ENCODE assay signal across 11 cellular contexts in the genomic region with DNA sequence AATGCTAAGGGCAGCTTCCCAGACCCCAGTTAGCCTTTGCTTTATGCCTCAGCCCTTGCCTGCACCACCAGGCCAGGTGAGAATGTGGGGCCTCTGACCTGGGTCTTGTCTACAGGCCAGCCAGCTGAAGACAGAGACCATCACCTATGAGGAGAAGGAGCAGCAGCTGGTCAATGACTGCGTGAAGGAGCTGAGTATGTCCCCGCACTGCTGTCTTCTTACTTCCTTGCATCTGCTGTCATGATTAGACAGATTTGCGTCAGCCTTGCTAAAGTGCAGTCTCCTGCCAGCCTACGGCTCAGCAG.
A peak's percentile ranks its signal among the peaks of the same experiment; 100 is the strongest.
DNase-seq lines count a peak whose midpoint lies in the region; ATAC-seq, FAIRE-seq and TF ChIP-seq lines count a peak whose summit lies in the region.
"Had no signal": no experiment of that assay in that cellular context is flagged by ENCODE, and none has a peak within 500 bp of the region (broad histone marks: within the 10 kb centered on the region; RNA-seq: fewer than 3 reads in every experiment).

No MANE protein-coding gene starts in this region.

- H3K27ac ChIP-seq in HepG2 (ENCODE audit: extremely low read length, insufficient read depth, low read length) (no peak overlapping the region), right lobe of liver (no peak overlapping the region)
- H3K27ac ChIP-seq: prostate gland had no signal

- TF ChIP-seq EP300 in HepG2 (IDR thresholded peaks at IDR 0.05; ENCODE audit: low read depth in 2 of 2, low read length in 2 of 2) (no peak), HepG2 (CRISPR knock-in tag; IDR thresholded peaks at IDR 0.05; ENCODE audit: borderline replicate concordance) (no peak)

- no TSS peak for BruUV-seq in HepG2 (replicated peaks; lab: Mats Ljungman, UMichigan)

- H3K4me1 ChIP-seq in HepG2 (ENCODE audit: insufficient read depth, low read length) (no peaks in the 10 kb centered on the region), right lobe of liver (peaks cover 0 to 15% (median 7%) of the 10 kb centered on the region in 4 donors)
- H3K4me1 ChIP-seq: prostate gland had no signal

- TF ChIP-seq RAD21 in HepG2 (CRISPR knock-in tag; IDR thresholded peaks at IDR 0.05): no peak

- H3K9me3 ChIP-seq in HepG2 (ENCODE audit: low read length) (no peaks in the 10 kb centered on the region), right lobe of liver (no peaks in the 10 kb centered on the region)
- H3K9me3 ChIP-seq: prostate gland had no signal

- peak; percentile 52 for ATAC-seq in HepG2
- no peak for ATAC-seq in right lobe of liver
- ATAC-seq in esophagus mucosa: peak; percentile 15
- ATAC-seq in HG03432 (IDR thresholded peaks at IDR 0.05; ENCODE audit: unreplicated experiment): no peak
- no peak for ATAC-seq in HG03097 (IDR thresholded peaks at IDR 0.05; ENCODE audit: low FRiP score, unreplicated experiment)

- CTCF ChIA-PET in HepG2 (lab: Yijun Ruan, JAX; ENCODE audit: low intra/inter-chr PET ratio, low total read pairs): interaction anchor here (1.7 to 4.6 kb wide), 2 partner anchors 74 to 297 kb away, joined by 8 to 104 read pairs; no protein-coding TSS in a partner anchor

- H3K36me3 ChIP-seq in HepG2 (replicated peaks in 1 of 2; ENCODE audit: control insufficient read depth in 1 of 2, insufficient read depth in 2 of 2, low read length in 2 of 2) (peaks cover 42 to 65% of the 10 kb centered on the region in 2 experiments), right lobe of liver (peaks cover 0 to 28% (median 3%) of the 10 kb centered on the region in 4 donors)

- H3K9ac ChIP-seq in HepG2 (ENCODE audit: insufficient read depth, low read depth, low read length): no peak overlapping the region

- H3K4me3 ChIP-seq in HepG2 (replicated peaks in 1 of 3; ENCODE audit: insufficient read depth in 1 of 3, low read depth in 2 of 3, low read length in 3 of 3): no peak overlapping the region
- H3K4me3 ChIP-seq in right lobe of liver: no peak overlapping the region
- H3K4me3 ChIP-seq: prostate gland had no signal

- TF ChIP-seq CTCF in HepG2 (CRISPR knock-in tag; IDR thresholded peaks at IDR 0.05): no peak
- no peak for TF ChIP-seq CTCF in right lobe of liver (IDR thresholded peaks at IDR 0.05)

- POLR2A ChIA-PET in HepG2 (lab: Yijun Ruan, JAX): interaction anchor here (0.6 to 3.5 kb wide), 8 partner anchors 12 to 74 kb away, joined by 3 to 22 read pairs (median 5); no protein-coding TSS in a partner anchor

- WGBS in HepG2 (ENCODE audit: low lambda C conversion rate): 94% methylated on average over 3 of the region's 4 CpGs
- 83% methylated on average over 3 of the region's 4 CpGs for WGBS in right lobe of liver (ENCODE audit: insufficient coverage, low coverage, low lambda C conversion rate, missing lambda C conversion rate)

- no peaks in the 10 kb centered on the region for H3K79me2 ChIP-seq in HepG2 (ENCODE audit: insufficient read depth, low read length)

- H4K20me1 ChIP-seq in HepG2 (ENCODE audit: insufficient read depth, low read length): peaks cover 8% of the 10 kb centered on the region; the same call in 1 of the 2 replicates

- intact Hi-C loops in HepG2 (cut with micrococcal nuclease; ENCODE audit: unreplicated experiment) (loop anchor here (1.0 to 5.0 kb wide), 2 partner anchors 73 to 299 kb away; no protein-coding TSS in a partner anchor), right lobe of liver (cut with DNase I) (loop anchor here (10.0 kb wide), 2 partner anchors 67 to 77 kb away; no protein-coding TSS in a partner anchor)

- no peak for FAIRE-seq in HepG2 (lab: Jason Lieb, UNC)
- FAIRE-seq: endometrium, HTR-8/SVneo had no signal

- no peak overlapping the region for H3K4me2 ChIP-seq in HepG2 (ENCODE audit: low read depth, low read length)

- no peaks in the 10 kb centered on the region for H3K27me3 ChIP-seq in HepG2 (ENCODE audit: control insufficient read depth in 1 of 2, insufficient read depth in 2 of 2, low read length in 2 of 2)
- H3K27me3 ChIP-seq in right lobe of liver: no peaks in the 10 kb centered on the region

- no peak for TF ChIP-seq POLR2A in HepG2 (IDR thresholded peaks at IDR 0.05; ENCODE audit: insufficient read depth in 1 of 2, low read depth in 2 of 2, low read length in 2 of 2)
- no peak for TF ChIP-seq POLR2A in right lobe of liver (IDR thresholded peaks at IDR 0.05)

- H2AFZ ChIP-seq in HepG2 (ENCODE audit: low read length): no peak overlapping the region

- DNase-seq in HepG2 (ENCODE audit: low spot score): no peak
- no peak for DNase-seq in right lobe of liver
- peak; percentile 2 for DNase-seq in SK-N-DZ (ENCODE audit: low spot score)
- no peak for DNase-seq in hepatic stellate cell (ENCODE audit: low spot score)
- no peak for DNase-seq in T1000 (lab: John Stamatoyannopoulos, UW)

- in situ Hi-C loops in HepG2 (cut with HindIII; ENCODE audit: extremely low pct_ligation_motif_present, low pct_unique_long_range_greater_than_20kb): loop anchor here (5.0 to 25.0 kb wide), 3 partner anchors 77 to 299 kb away; no protein-coding TSS in a partner anchor

TF ChIP-seq in HepG2, 621 proteins besides CTCF, POLR2A, EP300 and RAD21:
- TF ChIP-seq ZNF546 (CRISPR knock-in tag; conservative IDR thresholded peaks at IDR 0.05) (no peak), ERF (CRISPR knock-in tag; IDR thresholded peaks at IDR 0.05) (0 out of 2 replicates have a peak, but pooled peaks have one; percentile 10), NRL (CRISPR knock-in tag; IDR thresholded peaks at IDR 0.05; ENCODE audit: borderline replicate concordance) (0 out of 2 replicates have a peak, but pooled peaks have one; percentile 27)
TF ChIP-seq in HepG2: peak in this region for 2.

Comparison
In these comparisons a context has a peak if more than half of its experiments do, and no peak if none do; other contexts are left out.
1. ATAC-seq: peak in HepG2 (single experiment) and esophagus mucosa (single experiment); none in right lobe of liver (0 of 4), HG03432 (single experiment) and HG03097 (single experiment).